Comparison of ENCODE assay signal across 20 cellular contexts in the genomic region with DNA sequence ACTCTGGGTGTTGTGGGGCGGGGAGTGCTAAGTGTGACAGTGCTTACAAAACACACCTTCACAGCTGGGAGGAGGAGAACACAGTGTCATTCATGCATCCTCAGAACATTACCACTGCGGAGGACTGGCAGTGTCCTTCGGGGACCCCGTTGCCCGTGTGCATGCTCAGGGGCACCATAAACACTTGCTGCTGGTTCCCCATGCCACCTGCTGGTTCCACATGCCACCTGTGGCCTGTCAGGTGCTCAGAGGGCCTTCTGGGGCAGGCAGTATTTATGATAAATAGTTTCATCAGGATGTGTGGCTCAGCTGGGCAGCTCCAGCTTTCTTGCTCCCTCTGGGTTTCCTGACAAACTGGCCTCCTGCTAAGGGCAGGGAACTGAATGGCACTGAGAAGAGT. TPM values are rescaled to one million over a fixed set of nuclear protein-coding genes. Genes with fewer than 3 reads are reported as not detected.
A peak's percentile ranks its signal among the peaks of the same experiment; 100 is the strongest.
DNase-seq lines count a peak whose midpoint lies in the region; ATAC-seq, FAIRE-seq and TF ChIP-seq lines count a peak whose summit lies in the region.
"Had no signal": no experiment of that assay in that cellular context is flagged by ENCODE, and none has a peak within 500 bp of the region (broad histone marks: within the 10 kb centered on the region; RNA-seq: fewer than 3 reads in every experiment).

No MANE protein-coding gene starts in this region.

- H3K9me3 Mint-ChIP-seq in T-cell = no peaks in the 10 kb centered on the region
- H3K9me3 Mint-ChIP-seq: CD4-positive, alpha-beta T cell had no signal

- no TSS peak for BruUV-seq in HepG2 (replicated peaks; lab: Mats Ljungman, UMichigan)

- in situ Hi-C loops in HepG2 (cut with HindIII; ENCODE audit: extremely low pct_ligation_motif_present, low pct_unique_long_range_greater_than_20kb) = no loop called here

- H3K4me1 Mint-ChIP-seq in T-cell = peaks cover 0 to 7% (median 0%) of the 10 kb centered on the region in 3 donors
- H3K4me1 Mint-ChIP-seq: B cell had no signal

- no peaks in the 10 kb centered on the region for H3K36me3 Mint-ChIP-seq in T-cell

- peak in 1 of 2 donors; percentile 24 for ATAC-seq in right cardiac atrium
- no peak for ATAC-seq in T-cell (replicated peaks in 1 of 4)
- no peak for ATAC-seq in HepG2
- no peak for ATAC-seq in HG02642 (IDR thresholded peaks at IDR 0.05; ENCODE audit: poor library complexity, unreplicated experiment)

- no peak for FAIRE-seq in HepG2 (lab: Jason Lieb, UNC)
- FAIRE-seq: G401.6, GM12891, GM19239 had no signal

- no peak overlapping the region for H3K4me3 Mint-ChIP-seq in T-cell
- H3K4me3 Mint-ChIP-seq: B cell; CD4-positive, alpha-beta T cell had no signal

- H3K36me3 ChIP-seq in HEK293 (ENCODE audit: control insufficient read depth in 2 of 2, insufficient read depth in 1 of 2, low read length in 2 of 2) (no peaks in the 10 kb centered on the region; a peak in 1 of 3 replicates), stomach smooth muscle (ENCODE audit: control insufficient read depth in 2 of 2, insufficient read depth in 2 of 2, low read length in 2 of 2) (no peaks in the 10 kb centered on the region), HepG2 (replicated peaks in 1 of 2; ENCODE audit: control insufficient read depth in 1 of 2, insufficient read depth in 2 of 2, low read length in 2 of 2) (no peaks in the 10 kb centered on the region)

- no peak overlapping the region for H3K27ac Mint-ChIP-seq in T-cell
- H3K27ac Mint-ChIP-seq: B cell; CD4-positive, alpha-beta T cell had no signal

- no peaks in the 10 kb centered on the region for H4K20me1 ChIP-seq in HepG2 (ENCODE audit: insufficient read depth, low read length)

- TF ChIP-seq RAD21 in HepG2 (CRISPR knock-in tag; IDR thresholded peaks at IDR 0.05) = no peak

- H3K9me3 ChIP-seq in HEK293 (ENCODE audit: control insufficient read depth, insufficient read depth, low read depth, low read length) = no peaks in the 10 kb centered on the region
- no peaks in the 10 kb centered on the region for H3K9me3 ChIP-seq in right cardiac atrium (ENCODE audit: control insufficient read depth, low read length)
- H3K9me3 ChIP-seq in stomach smooth muscle (ENCODE audit: control insufficient read depth in 2 of 2, low read length in 2 of 2) = no peaks in the 10 kb centered on the region
- no peaks in the 10 kb centered on the region for H3K9me3 ChIP-seq in HepG2 (ENCODE audit: low read length)

- H3K27me3 Mint-ChIP-seq in T-cell = peaks cover 10 to 15% of the 10 kb centered on the region in 2 donors
- H3K27me3 Mint-ChIP-seq: CD4-positive, alpha-beta T cell had no signal

- TF ChIP-seq CTCF in HEK293 (tag by site-specific recombination; IDR thresholded peaks at IDR 0.05) (no peak), HepG2 (CRISPR knock-in tag; IDR thresholded peaks at IDR 0.05) (no peak)

- POLR2A ChIA-PET in HEK293 (lab: Yijun Ruan, JAX) = no interaction called here
- POLR2A ChIA-PET in T-cell (lab: Charles Lee) = no interaction called here
- POLR2A ChIA-PET in HepG2 (lab: Yijun Ruan, JAX) = no interaction called here

- no peak for TF ChIP-seq POLR2A in HepG2 (IDR thresholded peaks at IDR 0.05; ENCODE audit: insufficient read depth in 1 of 2, low read depth in 2 of 2, low read length in 2 of 2)

- H3K9ac ChIP-seq in stomach smooth muscle (ENCODE audit: low read length in 2 of 2) = no peak overlapping the region
- H3K9ac ChIP-seq in HepG2 (ENCODE audit: insufficient read depth, low read depth, low read length) = no peak overlapping the region

- WGBS in right cardiac atrium = 82% methylated on average over 5 of the region's 5 CpGs
- WGBS in HepG2 (ENCODE audit: low lambda C conversion rate) = 2% methylated on average over 2 of the region's 5 CpGs

- CTCF ChIA-PET in HEK293 (lab: Yijun Ruan, JAX) (interaction anchor here (0.6 kb wide), 1 partner anchor 1796 kb away, joined by 3 read pairs; no protein-coding TSS in a partner anchor), T-cell (lab: Charles Lee) (no interaction called here), HepG2 (lab: Yijun Ruan, JAX; ENCODE audit: low intra/inter-chr PET ratio, low total read pairs) (no interaction called here)

- intact Hi-C loops in right cardiac atrium (cut with DNase I) = no loop called here
- intact Hi-C loops in HepG2 (cut with micrococcal nuclease; ENCODE audit: unreplicated experiment) = no loop called here

- H3K4me2 ChIP-seq in HepG2 (ENCODE audit: low read depth, low read length) = no peak overlapping the region
- H3K4me2 ChIP-seq: PC-9 had no signal

- H3K27ac ChIP-seq in HEK293 (ENCODE audit: extremely low read depth, low read depth, low read length) (no peak overlapping the region), angular gyrus (ENCODE audit: low read depth, low read length) (peak overlapping the region; percentile 1), right cardiac atrium (ENCODE audit: low read length) (peak overlapping the region; percentile 85), stomach smooth muscle (ENCODE audit: low read length) (peak overlapping the region; percentile 38), HepG2 (ENCODE audit: extremely low read length, insufficient read depth, low read length) (no peak overlapping the region)
- H3K27ac ChIP-seq: HL-60, PC-9 had no signal

- H3K4me3 ChIP-seq in HEK293 (ENCODE audit: low read depth, low read length) (no peak overlapping the region), right cardiac atrium (ENCODE audit: low read length) (no peak overlapping the region), stomach smooth muscle (ENCODE audit: low read length in 2 of 2) (no peak overlapping the region), HepG2 (replicated peaks in 1 of 3; ENCODE audit: insufficient read depth in 1 of 3, low read depth in 2 of 3, low read length in 3 of 3) (no peak overlapping the region)
- H3K4me3 ChIP-seq: PC-9 had no signal

- no peaks in the 10 kb centered on the region for H3K79me2 ChIP-seq in HepG2 (ENCODE audit: insufficient read depth, low read length)

- H2AFZ ChIP-seq in HepG2 (ENCODE audit: low read length) = no peak overlapping the region
- H2AFZ ChIP-seq: PC-9 had no signal

- peaks cover 9% of the 10 kb centered on the region for H3K4me1 ChIP-seq in HEK293 (ENCODE audit: control insufficient read depth, insufficient read depth, low read length)
- H3K4me1 ChIP-seq in right cardiac atrium (ENCODE audit: control insufficient read depth, insufficient read depth, low read length) = peaks cover 19% of the 10 kb centered on the region
- peaks cover 23% of the 10 kb centered on the region for H3K4me1 ChIP-seq in stomach smooth muscle (ENCODE audit: control insufficient read depth, insufficient read depth, low read length)
- no peaks in the 10 kb centered on the region for H3K4me1 ChIP-seq in HepG2 (ENCODE audit: insufficient read depth, low read length)

- TF ChIP-seq EP300 in HepG2 (IDR thresholded peaks at IDR 0.05; ENCODE audit: low read depth in 2 of 2, low read length in 2 of 2) (no peak), HepG2 (CRISPR knock-in tag; IDR thresholded peaks at IDR 0.05; ENCODE audit: borderline replicate concordance) (no peak)

- H3K27me3 ChIP-seq in right cardiac atrium (ENCODE audit: control insufficient read depth, insufficient read depth) = no peaks in the 10 kb centered on the region
- H3K27me3 ChIP-seq in stomach smooth muscle (ENCODE audit: control insufficient read depth in 1 of 2, insufficient read depth in 2 of 2, low read length in 2 of 2) = no peaks in the 10 kb centered on the region
- H3K27me3 ChIP-seq in HepG2 (ENCODE audit: control insufficient read depth in 1 of 2, insufficient read depth in 2 of 2, low read length in 2 of 2) = no peaks in the 10 kb centered on the region; a peak in 2 of 5 replicates

- DNase-seq in right cardiac atrium = peak in 1 of 3 donors; percentile 57
- no peak for DNase-seq in T-cell
- no peak for DNase-seq in HepG2 (ENCODE audit: low spot score)
- DNase-seq: Calu3; CD4-positive, alpha-beta T cell; DMS79 treated with DMSO at 0.1 percent for 48 hours; KBM-7; NCI-H1436 treated with DMSO at 0.1 percent for 48 hours; NCI-H2227 treated with DMSO at 0.1 percent for 48 hours; NCI-H748 treated with DMSO at 0.1 percent for 48 hours; PC-9 had no signal

TF ChIP-seq in HEK293, 187 proteins besides CTCF, POLR2A, EP300 and RAD21 (continues in another document):
- peak; percentile 93 for TF ChIP-seq SCRT2 (tag by site-specific recombination; IDR thresholded peaks at IDR 0.05)
- no peak for TF ChIP-seq ZBTB48 (tag by site-specific recombination; IDR thresholded peaks at IDR 0.05)
- TF ChIP-seq EGR2 (tag by site-specific recombination; IDR thresholded peaks at IDR 0.05; ENCODE audit: low read depth) = no peak
- TF ChIP-seq ZNF211 (tag by site-specific recombination; IDR thresholded peaks at IDR 0.05; ENCODE audit: low read depth) = no peak

TF ChIP-seq in HepG2, 621 proteins besides CTCF, POLR2A, EP300 and RAD21 (continues in another document):
- no peak for TF ChIP-seq FOXC1 (CRISPR knock-in tag; IDR thresholded peaks at IDR 0.05; ENCODE audit: borderline replicate concordance)

RNA-seq across cellular contexts. Expression of a gene that starts 32.1 kb away (rescaled TPM):
- total RNA-seq in right cardiac atrium = 10 to 100 TPM; 73.7 to 87.0 (median 81.1) TPM
- 19.4 TPM for polyA plus RNA-seq in right cardiac atrium
- total RNA-seq in T-cell = 100 to 1,000 TPM; 149 to 225 (median 166) TPM
- total RNA-seq in HepG2 (2016; rRNA removed; fragmentation: Illumina TruSeq; extraction: Trizol) = not detected in 2 replicates
- total RNA-seq in HepG2 (2016; cell fraction: cytosol; rRNA removed; fragmentation: Illumina TruSeq; extraction: Trizol; ENCODE audit: low read depth) = not detected in 2 replicates
- total RNA-seq in HepG2 (2016; cell fraction: insoluble cytoplasmic fraction; rRNA removed; fragmentation: Illumina TruSeq; extraction: Trizol) = not detected in 2 replicates
- total RNA-seq in HepG2 (2016; cell fraction: membrane; rRNA removed; fragmentation: Illumina TruSeq; extraction: Trizol) = not detected in 2 replicates
- not detected in 2 replicates for total RNA-seq in HepG2 (2016; cell fraction: nucleus; rRNA removed; fragmentation: Illumina TruSeq; extraction: Trizol)
- not detected in 2 replicates for polyA plus RNA-seq in HepG2 (2011; rRNA removed)
- not detected in 2 replicates for polyA plus RNA-seq in HepG2 (2011; cell fraction: cytosol; rRNA removed)
- 0.02 and 0.14 TPM in 2 replicates for polyA plus RNA-seq in HepG2 (2011; cell fraction: nucleus; rRNA removed)
- not detected in 2 replicates for polyA plus RNA-seq in HepG2 (2012)
- polyA plus RNA-seq in HepG2 (2016; cell fraction: cytosol; fragmentation: Illumina TruSeq; extraction: Trizol; ENCODE audit: low read depth) = not detected in 2 replicates
- not detected in 2 replicates for polyA plus RNA-seq in HepG2 (2016; cell fraction: insoluble cytoplasmic fraction; fragmentation: Illumina TruSeq; extraction: Trizol; ENCODE audit: low read depth)
- not detected in 2 replicates for polyA plus RNA-seq in HepG2 (2016; cell fraction: membrane; fragmentation: Illumina TruSeq; extraction: Trizol; ENCODE audit: low read depth)
- not detected in 2 replicates for polyA plus RNA-seq in HepG2 (2016; cell fraction: nucleus; fragmentation: Illumina TruSeq; extraction: Trizol; ENCODE audit: insufficient read depth, low read depth)
- polyA minus RNA-seq in HepG2 (2011; rRNA and poly(A)+ RNA removed; ENCODE audit: low replicate concordance) = 0.23 TPM in 1 of 2 replicates, not detected in the other
- not detected in 2 replicates for polyA minus RNA-seq in HepG2 (2011; cell fraction: cytosol; rRNA and poly(A)+ RNA removed)
- polyA minus RNA-seq in HepG2 (2011; cell fraction: nucleus; rRNA and poly(A)+ RNA removed) = not detected in 2 replicates
- total RNA-seq: Calu3, PC-9 had no signal

Comparison
In these comparisons a context has a peak if more than half of its experiments do, and no peak if none do; other contexts are left out.
1. H3K27ac ChIP-seq: peak in angular gyrus (single experiment), right cardiac atrium (single experiment) and stomach smooth muscle (single experiment); none in HEK293 (single experiment) and HepG2 (single experiment).
2. RNA of a gene that starts 32.1 kb away (total RNA-seq): 149 to 225 TPM in T-cell and 73.7 to 87.0 TPM in right cardiac atrium; not detected in HepG2; every median in the first group is over 10 times any median in the second.